In the genomic region with DNA sequence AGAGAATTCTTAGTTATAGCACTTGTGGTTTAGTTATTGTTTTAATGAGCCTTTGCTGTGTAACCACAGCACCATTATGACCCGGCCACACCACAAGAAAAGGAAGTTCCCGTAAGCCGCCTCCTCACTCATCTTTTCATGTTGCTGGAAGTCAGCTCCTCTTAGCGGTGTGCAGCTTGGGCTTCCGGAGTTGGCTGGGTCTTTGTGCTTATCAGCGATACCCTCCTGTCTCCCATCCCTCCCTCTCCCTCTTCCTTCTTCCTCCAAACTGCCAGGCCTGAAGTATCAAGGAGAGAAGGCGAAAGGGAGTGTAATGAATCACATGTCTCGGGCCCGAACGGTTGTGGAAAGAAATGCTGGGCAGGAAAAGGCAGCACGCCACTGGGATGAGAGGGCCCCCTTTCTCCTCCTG, we compare ENCODE assay signal across 1 cellular context.
TF ChIP-seq lines count a peak whose summit lies in the region.

No MANE protein-coding gene starts in this region.

TF ChIP-seq in GM23338, 12 proteins besides CTCF, POLR2A, EP300 and RAD21 (continued from another document):
- TF ChIP-seq, protein P1, sequence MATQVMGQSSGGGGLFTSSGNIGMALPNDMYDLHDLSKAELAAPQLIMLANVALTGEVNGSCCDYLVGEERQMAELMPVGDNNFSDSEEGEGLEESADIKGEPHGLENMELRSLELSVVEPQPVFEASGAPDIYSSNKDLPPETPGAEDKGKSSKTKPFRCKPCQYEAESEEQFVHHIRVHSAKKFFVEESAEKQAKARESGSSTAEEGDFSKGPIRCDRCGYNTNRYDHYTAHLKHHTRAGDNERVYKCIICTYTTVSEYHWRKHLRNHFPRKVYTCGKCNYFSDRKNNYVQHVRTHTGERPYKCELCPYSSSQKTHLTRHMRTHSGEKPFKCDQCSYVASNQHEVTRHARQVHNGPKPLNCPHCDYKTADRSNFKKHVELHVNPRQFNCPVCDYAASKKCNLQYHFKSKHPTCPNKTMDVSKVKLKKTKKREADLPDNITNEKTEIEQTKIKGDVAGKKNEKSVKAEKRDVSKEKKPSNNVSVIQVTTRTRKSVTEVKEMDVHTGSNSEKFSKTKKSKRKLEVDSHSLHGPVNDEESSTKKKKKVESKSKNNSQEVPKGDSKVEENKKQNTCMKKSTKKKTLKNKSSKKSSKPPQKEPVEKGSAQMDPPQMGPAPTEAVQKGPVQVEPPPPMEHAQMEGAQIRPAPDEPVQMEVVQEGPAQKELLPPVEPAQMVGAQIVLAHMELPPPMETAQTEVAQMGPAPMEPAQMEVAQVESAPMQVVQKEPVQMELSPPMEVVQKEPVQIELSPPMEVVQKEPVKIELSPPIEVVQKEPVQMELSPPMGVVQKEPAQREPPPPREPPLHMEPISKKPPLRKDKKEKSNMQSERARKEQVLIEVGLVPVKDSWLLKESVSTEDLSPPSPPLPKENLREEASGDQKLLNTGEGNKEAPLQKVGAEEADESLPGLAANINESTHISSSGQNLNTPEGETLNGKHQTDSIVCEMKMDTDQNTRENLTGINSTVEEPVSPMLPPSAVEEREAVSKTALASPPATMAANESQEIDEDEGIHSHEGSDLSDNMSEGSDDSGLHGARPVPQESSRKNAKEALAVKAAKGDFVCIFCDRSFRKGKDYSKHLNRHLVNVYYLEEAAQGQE (IDR thresholded peaks at IDR 0.05; ENCODE audit: unreplicated experiment), result no peak
- TF ChIP-seq STAT1 (IDR thresholded peaks at IDR 0.05; ENCODE audit: unreplicated experiment) (no peak), JUNB (IDR thresholded peaks at IDR 0.05; ENCODE audit: unreplicated experiment) (no peak), NANOG (IDR thresholded peaks at IDR 0.05; ENCODE audit: borderline replicate concordance) (no peak), ZNF114 (CRISPR knock-in tag; IDR thresholded peaks at IDR 0.05) (no peak), POLR2AphosphoS5 (IDR thresholded peaks at IDR 0.05; ENCODE audit: low read depth) (no peak), EZH2phosphoT487 (IDR thresholded peaks at IDR 0.05; ENCODE audit: unreplicated experiment) (no peak), CREB1 (CRISPR knock-in tag; IDR thresholded peaks at IDR 0.05; ENCODE audit: low read depth) (no peak), EZH2 (IDR thresholded peaks at IDR 0.05; ENCODE audit: low read depth, unreplicated experiment) (no peak)
- TF ChIP-seq, protein P2, sequence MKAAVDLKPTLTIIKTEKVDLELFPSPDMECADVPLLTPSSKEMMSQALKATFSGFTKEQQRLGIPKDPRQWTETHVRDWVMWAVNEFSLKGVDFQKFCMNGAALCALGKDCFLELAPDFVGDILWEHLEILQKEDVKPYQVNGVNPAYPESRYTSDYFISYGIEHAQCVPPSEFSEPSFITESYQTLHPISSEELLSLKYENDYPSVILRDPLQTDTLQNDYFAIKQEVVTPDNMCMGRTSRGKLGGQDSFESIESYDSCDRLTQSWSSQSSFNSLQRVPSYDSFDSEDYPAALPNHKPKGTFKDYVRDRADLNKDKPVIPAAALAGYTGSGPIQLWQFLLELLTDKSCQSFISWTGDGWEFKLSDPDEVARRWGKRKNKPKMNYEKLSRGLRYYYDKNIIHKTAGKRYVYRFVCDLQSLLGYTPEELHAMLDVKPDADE (IDR thresholded peaks at IDR 0.05), result no peak
- TF ChIP-seq, protein P3, sequence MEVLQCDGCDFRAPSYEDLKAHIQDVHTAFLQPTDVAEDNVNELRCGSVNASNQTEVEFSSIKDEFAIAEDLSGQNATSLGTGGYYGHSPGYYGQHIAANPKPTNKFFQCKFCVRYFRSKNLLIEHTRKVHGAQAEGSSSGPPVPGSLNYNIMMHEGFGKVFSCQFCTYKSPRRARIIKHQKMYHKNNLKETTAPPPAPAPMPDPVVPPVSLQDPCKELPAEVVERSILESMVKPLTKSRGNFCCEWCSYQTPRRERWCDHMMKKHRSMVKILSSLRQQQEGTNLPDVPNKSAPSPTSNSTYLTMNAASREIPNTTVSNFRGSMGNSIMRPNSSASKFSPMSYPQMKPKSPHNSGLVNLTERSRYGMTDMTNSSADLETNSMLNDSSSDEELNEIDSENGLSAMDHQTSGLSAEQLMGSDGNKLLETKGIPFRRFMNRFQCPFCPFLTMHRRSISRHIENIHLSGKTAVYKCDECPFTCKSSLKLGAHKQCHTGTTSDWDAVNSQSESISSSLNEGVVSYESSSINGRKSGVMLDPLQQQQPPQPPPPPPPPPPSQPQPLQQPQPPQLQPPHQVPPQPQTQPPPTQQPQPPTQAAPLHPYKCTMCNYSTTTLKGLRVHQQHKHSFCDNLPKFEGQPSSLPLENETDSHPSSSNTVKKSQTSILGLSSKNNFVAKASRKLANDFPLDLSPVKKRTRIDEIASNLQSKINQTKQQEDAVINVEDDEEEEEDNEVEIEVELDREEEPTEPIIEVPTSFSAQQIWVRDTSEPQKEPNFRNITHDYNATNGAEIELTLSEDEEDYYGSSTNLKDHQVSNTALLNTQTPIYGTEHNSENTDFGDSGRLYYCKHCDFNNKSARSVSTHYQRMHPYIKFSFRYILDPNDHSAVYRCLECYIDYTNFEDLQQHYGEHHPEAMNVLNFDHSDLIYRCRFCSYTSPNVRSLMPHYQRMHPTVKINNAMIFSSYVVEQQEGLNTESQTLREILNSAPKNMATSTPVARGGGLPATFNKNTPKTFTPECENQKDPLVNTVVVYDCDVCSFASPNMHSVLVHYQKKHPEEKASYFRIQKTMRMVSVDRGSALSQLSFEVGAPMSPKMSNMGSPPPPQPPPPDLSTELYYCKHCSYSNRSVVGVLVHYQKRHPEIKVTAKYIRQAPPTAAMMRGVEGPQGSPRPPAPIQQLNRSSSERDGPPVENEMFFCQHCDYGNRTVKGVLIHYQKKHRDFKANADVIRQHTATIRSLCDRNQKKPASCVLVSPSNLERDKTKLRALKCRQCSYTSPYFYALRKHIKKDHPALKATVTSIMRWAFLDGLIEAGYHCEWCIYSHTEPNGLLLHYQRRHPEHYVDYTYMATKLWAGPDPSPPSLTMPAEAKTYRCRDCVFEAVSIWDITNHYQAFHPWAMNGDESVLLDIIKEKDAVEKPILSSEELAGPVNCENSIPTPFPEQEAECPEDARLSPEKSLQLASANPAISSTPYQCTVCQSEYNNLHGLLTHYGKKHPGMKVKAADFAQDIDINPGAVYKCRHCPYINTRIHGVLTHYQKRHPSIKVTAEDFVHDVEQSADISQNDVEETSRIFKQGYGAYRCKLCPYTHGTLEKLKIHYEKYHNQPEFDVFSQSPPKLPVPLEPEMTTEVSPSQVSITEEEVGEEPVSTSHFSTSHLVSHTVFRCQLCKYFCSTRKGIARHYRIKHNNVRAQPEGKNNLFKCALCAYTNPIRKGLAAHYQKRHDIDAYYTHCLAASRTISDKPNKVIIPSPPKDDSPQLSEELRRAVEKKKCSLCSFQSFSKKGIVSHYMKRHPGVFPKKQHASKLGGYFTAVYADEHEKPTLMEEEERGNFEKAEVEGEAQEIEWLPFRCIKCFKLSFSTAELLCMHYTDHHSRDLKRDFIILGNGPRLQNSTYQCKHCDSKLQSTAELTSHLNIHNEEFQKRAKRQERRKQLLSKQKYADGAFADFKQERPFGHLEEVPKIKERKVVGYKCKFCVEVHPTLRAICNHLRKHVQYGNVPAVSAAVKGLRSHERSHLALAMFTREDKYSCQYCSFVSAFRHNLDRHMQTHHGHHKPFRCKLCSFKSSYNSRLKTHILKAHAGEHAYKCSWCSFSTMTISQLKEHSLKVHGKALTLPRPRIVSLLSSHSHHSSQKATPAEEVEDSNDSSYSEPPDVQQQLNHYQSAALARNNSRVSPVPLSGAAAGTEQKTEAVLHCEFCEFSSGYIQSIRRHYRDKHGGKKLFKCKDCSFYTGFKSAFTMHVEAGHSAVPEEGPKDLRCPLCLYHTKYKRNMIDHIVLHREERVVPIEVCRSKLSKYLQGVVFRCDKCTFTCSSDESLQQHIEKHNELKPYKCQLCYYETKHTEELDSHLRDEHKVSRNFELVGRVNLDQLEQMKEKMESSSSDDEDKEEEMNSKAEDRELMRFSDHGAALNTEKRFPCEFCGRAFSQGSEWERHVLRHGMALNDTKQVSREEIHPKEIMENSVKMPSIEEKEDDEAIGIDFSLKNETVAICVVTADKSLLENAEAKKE (CRISPR knock-in tag; IDR thresholded peaks at IDR 0.05), result no peak
